In the genomic region with DNA sequence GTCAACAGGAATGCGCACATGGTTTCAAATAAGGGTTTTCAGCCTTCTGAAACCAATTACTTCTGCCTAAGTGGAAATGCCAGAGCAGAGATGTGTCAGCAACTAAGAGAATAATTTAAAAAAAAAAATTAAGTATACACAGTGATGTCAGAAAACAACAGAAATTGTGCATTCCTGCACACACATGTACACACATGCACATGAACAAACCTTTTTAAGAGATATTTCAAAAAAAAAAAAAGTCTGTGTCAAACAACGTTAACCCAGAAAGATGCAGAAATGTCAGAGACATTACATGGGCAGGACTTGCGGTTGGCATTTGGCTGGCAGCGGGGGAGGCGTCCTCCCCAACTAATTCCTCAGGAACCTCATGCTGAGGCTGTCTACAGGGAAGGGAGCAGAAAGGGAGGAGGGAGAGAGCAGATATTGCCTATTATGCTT, we compare ENCODE assay signal across 11 cellular contexts.
DNase-seq lines count a peak whose midpoint lies in the region; TF ChIP-seq lines count a peak whose summit lies in the region.
"Had no signal": no experiment of that assay in that cellular context is flagged by ENCODE, and none has a peak within 500 bp of the region (broad histone marks: within the 10 kb centered on the region; RNA-seq: fewer than 3 reads in every experiment).

No MANE protein-coding gene starts in this region.

- peaks cover 71% of the 10 kb centered on the region for H3K4me1 ChIP-seq in GM23248 (ENCODE audit: insufficient read depth)

- H3K27ac ChIP-seq in GM23248 (peak overlapping the region; percentile 79), RWPE1 (peak overlapping the region; percentile 12; the same call in 1 of the 2 replicates)
- H3K27ac ChIP-seq: thoracic aorta had no signal

- no peaks in the 10 kb centered on the region for H3K27me3 ChIP-seq in GM23248 (replicated peaks; ENCODE audit: insufficient read depth)

- peaks cover 6% of the 10 kb centered on the region; the same call in 1 of the 2 replicates for H3K36me3 ChIP-seq in GM23248 (ENCODE audit: low read depth)
- H3K36me3 ChIP-seq: thoracic aorta had no signal

- peak; percentile 84 for DNase-seq in GM23248
- no peak for DNase-seq in RWPE1 (ENCODE audit: low spot score)
- DNase-seq in foreskin fibroblast, result peak; percentile 53 to 71
- peak; percentile 30 for DNase-seq in retinal pigment epithelial cell (ENCODE audit: low read depth)
- DNase-seq in NK-92 treated with Interleukin-12 subunit alpha and Interleukin-12 subunit beta, amount 100 ng/mL, for 24 hours (lab: John Stamatoyannopoulos, UW), result no peak
- no peak for DNase-seq in effector CD8-positive, alpha-beta T cell (lab: John Stamatoyannopoulos, UW)
- DNase-seq in stimulated activated CD4-positive, alpha-beta T cell treated with anti-CD3 and anti-CD28 coated beads, Interleukin-12 subunit alpha, Interleukin-12 subunit beta, amount 100 ng/mL, for 4 hours, result no peak
- DNase-seq: activated CD8-positive, alpha-beta T cell treated with anti-CD3 and anti-CD28 coated beads for 36 hours; aorta; GF-D8 had no signal

- H3K79me2 ChIP-seq in GM23248 (ENCODE audit: insufficient read depth), result peaks cover 41% of the 10 kb centered on the region

- H3F3A ChIP-seq in GM23248 (ENCODE audit: insufficient read depth), result peaks cover 50% of the 10 kb centered on the region

- H3K9me2 ChIP-seq in GM23248 (ENCODE audit: insufficient read depth), result no peaks in the 10 kb centered on the region

- no peak overlapping the region; the same call in 1 of the 2 replicates for H2AFZ ChIP-seq in GM23248

- H3K9me3 ChIP-seq in GM23248 (ENCODE audit: low read depth), result no peaks in the 10 kb centered on the region
- H3K9me3 ChIP-seq: thoracic aorta had no signal

- POLR2A ChIA-PET in RWPE1 (lab: Yijun Ruan, JAX; ENCODE audit: low non-redundant PET), result no interaction called here

- CTCF ChIA-PET in RWPE1 (lab: Yijun Ruan, JAX), result interaction anchor here (0.6 kb wide), 1 partner anchor 9 kb away, joined by 5 read pairs; no protein-coding TSS in a partner anchor

- WGBS in GM23248 (ENCODE audit: low coverage in 1 of 2, low lambda C conversion rate in 2 of 2, missing lambda C conversion rate in 2 of 2), 2 experiments, result 19 to 24% methylated on average over 5 of the region's 5 CpGs

- no peak for TF ChIP-seq CTCF in RWPE1 (conservative IDR thresholded peaks at IDR 0.05; ENCODE audit: low read depth)
- TF ChIP-seq CTCF in foreskin fibroblast (IDR thresholded peaks at IDR 0.05; ENCODE audit: low read depth, low read length), result no peak
- TF ChIP-seq CTCF in retinal pigment epithelial cell (conservative IDR thresholded peaks at IDR 0.05; ENCODE audit: low read depth, low read length), result no peak

- H3K4me2 ChIP-seq in GM23248 (ENCODE audit: unreplicated experiment), result peak overlapping the region; percentile 91

- H3K4me3 ChIP-seq in GM23248, result peak overlapping the region; percentile 72
- no peak overlapping the region for H3K4me3 ChIP-seq in foreskin fibroblast (ENCODE audit: low read depth in 1 of 2, low read length in 2 of 2)
- H3K4me3 ChIP-seq in retinal pigment epithelial cell (ENCODE audit: low read length), result no peak overlapping the region
- H3K4me3 ChIP-seq: thoracic aorta had no signal

- H4K20me1 ChIP-seq in GM23248 (ENCODE audit: insufficient read depth), result no peaks in the 10 kb centered on the region

- peak overlapping the region; percentile 74 for H3K9ac ChIP-seq in GM23248

- in situ Hi-C loops in GM23248 (cut with MboI), result no loop called here

Comparison
In these comparisons a context has a peak if more than half of its experiments do, and no peak if none do; other contexts are left out.
1. DNase-seq: peak in GM23248 (single experiment), foreskin fibroblast (2 of 2) and retinal pigment epithelial cell (single experiment); none in RWPE1 (single experiment), NK-92 treated with Interleukin-12 subunit alpha and Interleukin-12 subunit beta, amount 100 ng/mL, for 24 hours (single experiment), effector CD8-positive, alpha-beta T cell (single experiment) and stimulated activated CD4-positive, alpha-beta T cell treated with anti-CD3 and anti-CD28 coated beads, Interleukin-12 subunit alpha, Interleukin-12 subunit beta, amount 100 ng/mL, for 4 hours (single experiment).